Comparison of ENCODE assay signal across 8 cellular contexts in genomic region chr10:30639946-30640786, GRCh38. TPM values are rescaled to one million over a fixed set of nuclear protein-coding genes. Genes with fewer than 3 reads are reported as not detected.
DNase-seq lines count a peak whose midpoint lies in the region; ATAC-seq, FAIRE-seq and TF ChIP-seq lines count a peak whose summit lies in the region.

No MANE protein-coding gene starts in this region.

- peaks cover 22 to 32% of the 10 kb centered on the region in 2 donors for H3K27me3 Mint-ChIP-seq in stimulated activated naive B cell treated with anti-CD40 and anti-IgM and Interleukin-4, amounts not matched to agents 10 μg/mL and 1 μg/mL and 100 μg/mL, for 72 hours

- H3K27ac Mint-ChIP-seq in stimulated activated naive B cell treated with anti-CD40 and anti-IgM and Interleukin-4, amounts not matched to agents 10 μg/mL and 1 μg/mL and 100 μg/mL, for 72 hours, result no peak overlapping the region

- intact Hi-C loops in kidney (cut with DNase I), result no loop called here

- H3K4me3 Mint-ChIP-seq in stimulated activated naive B cell treated with anti-CD40 and anti-IgM and Interleukin-4, amounts not matched to agents 10 μg/mL and 1 μg/mL and 100 μg/mL, for 72 hours, result no peak overlapping the region

- TF ChIP-seq CTCF in AG09319 (IDR thresholded peaks at IDR 0.05; ENCODE audit: low read depth, low read length) (peak; percentile 82), GM06990 (IDR thresholded peaks at IDR 0.05; ENCODE audit: insufficient read depth, low read length, poor library complexity, severe bottlenecking) (peak; percentile 86), kidney (IDR thresholded peaks at IDR 0.05; ENCODE audit: borderline replicate concordance, extremely low read depth, insufficient read depth) (peak; percentile 88), upper lobe of left lung (IDR thresholded peaks at IDR 0.05) (peak; percentile 69 to 89 (median 74))

- no peak for TF ChIP-seq POLR2A in upper lobe of left lung (IDR thresholded peaks at IDR 0.05)

- 38 to 44% methylated on average over 6 of the region's 6 CpGs for WGBS in upper lobe of left lung, 2 donors

- peak; percentile 36 for DNase-seq in AG09319 (ENCODE audit: extremely low read depth, low read depth)
- DNase-seq in GM06990 (ENCODE audit: extremely low read depth, insufficient read length), result peak; percentile 21
- peak; percentile 24 for DNase-seq in NCI-H446 treated with DMSO at 0.1 percent for 48 hours (lab: John Stamatoyannopoulos, UW)
- peak; percentile 7 to 64 for DNase-seq in T47D (ENCODE audit: low read depth in 1 of 2, low spot score in 1 of 2)
- no peak for DNase-seq in kidney
- DNase-seq in upper lobe of left lung, result no peak
- no peak for DNase-seq in stimulated activated naive B cell treated with anti-CD40 and anti-IgM and Interleukin-4, amounts not matched to agents 10 μg/mL and 1 μg/mL and 100 μg/mL, for 72 hours

- ATAC-seq in upper lobe of left lung (ENCODE audit: low FRiP score in 2 of 2) (peak in 1 of 2 donors; percentile 55), GM18498 (IDR thresholded peaks at IDR 0.05; ENCODE audit: unreplicated experiment) (no peak)
- no peak for ATAC-seq in stimulated activated naive B cell treated with anti-CD40 and anti-IgM and Interleukin-4, amounts not matched to agents 10 μg/mL and 1 μg/mL and 100 μg/mL, for 72 hours (replicated peaks)

- H3K36me3 ChIP-seq in GM06990 (ENCODE audit: control insufficient read depth, insufficient read depth, low read length) (no peaks in the 10 kb centered on the region), kidney (ENCODE audit: control insufficient read depth in 1 of 2, insufficient read depth in 2 of 2, low read length in 2 of 2) (no peaks in the 10 kb centered on the region), upper lobe of left lung (no peaks in the 10 kb centered on the region)

- H3K9me3 ChIP-seq in kidney (ENCODE audit: control insufficient read depth in 1 of 2, low read length in 2 of 2), result no peaks in the 10 kb centered on the region
- no peaks in the 10 kb centered on the region for H3K9me3 ChIP-seq in upper lobe of left lung

- H3K4me1 Mint-ChIP-seq in stimulated activated naive B cell treated with anti-CD40 and anti-IgM and Interleukin-4, amounts not matched to agents 10 μg/mL and 1 μg/mL and 100 μg/mL, for 72 hours, result no peaks in the 10 kb centered on the region

- FAIRE-seq in kidney (lab: Jason Lieb, UNC), result peak; percentile 11

- H3K27ac ChIP-seq in kidney (ENCODE audit: low read depth in 2 of 2, low read length in 2 of 2) (no peak overlapping the region), upper lobe of left lung (peak overlapping the region in 2 of 4 donors; percentile 80 to 88)

- H3K36me3 Mint-ChIP-seq in stimulated activated naive B cell treated with anti-CD40 and anti-IgM and Interleukin-4, amounts not matched to agents 10 μg/mL and 1 μg/mL and 100 μg/mL, for 72 hours, result no peaks in the 10 kb centered on the region

- H3K4me3 ChIP-seq in GM06990 (replicated peaks; ENCODE audit: low read depth, low read length) (no peak overlapping the region), kidney (ENCODE audit: low read length in 2 of 2) (no peak overlapping the region), upper lobe of left lung (no peak overlapping the region)

- H3K27me3 ChIP-seq in GM06990 (replicated peaks; ENCODE audit: control insufficient read depth, insufficient read depth, low read length), result no peaks in the 10 kb centered on the region; the same call in 1 of the 2 replicates
- no peaks in the 10 kb centered on the region for H3K27me3 ChIP-seq in upper lobe of left lung

- H3K9ac ChIP-seq in kidney (ENCODE audit: low read length in 2 of 2), result no peak overlapping the region

- in situ Hi-C loops in T47D (cut with HindIII; ENCODE audit: low pct_unique_long_range_greater_than_20kb, low sequenced_read_pairs), result no loop called here

- TF ChIP-seq EP300 in upper lobe of left lung (IDR thresholded peaks at IDR 0.05), result no peak

- no peaks in the 10 kb centered on the region for H3K4me1 ChIP-seq in kidney (ENCODE audit: control insufficient read depth in 1 of 2, insufficient read depth in 1 of 2, low read depth in 1 of 2, low read length in 2 of 2)
- H3K4me1 ChIP-seq in upper lobe of left lung, result peaks cover 5 to 25% (median 11%) of the 10 kb centered on the region in 4 donors

- no peaks in the 10 kb centered on the region for H3K9me3 Mint-ChIP-seq in stimulated activated naive B cell treated with anti-CD40 and anti-IgM and Interleukin-4, amounts not matched to agents 10 μg/mL and 1 μg/mL and 100 μg/mL, for 72 hours

RNA-seq across cellular contexts. Expression of gene LYZL2, which starts 10.6 kb away (rescaled TPM):
- total RNA-seq in kidney, result not detected
- polyA plus RNA-seq in kidney (ENCODE audit: insufficient read depth, low read depth, low replicate concordance), result not detected
- total RNA-seq in upper lobe of left lung, result not detected

Comparison
In these comparisons a context has a peak if more than half of its experiments do, and no peak if none do; other contexts are left out.
1. DNase-seq: peak in AG09319 (single experiment), GM06990 (single experiment), NCI-H446 treated with DMSO at 0.1 percent for 48 hours (single experiment) and T47D (2 of 2); none in kidney (single experiment), upper lobe of left lung (0 of 2) and stimulated activated naive B cell treated with anti-CD40 and anti-IgM and Interleukin-4, amounts not matched to agents 10 μg/mL and 1 μg/mL and 100 μg/mL, for 72 hours (single experiment).
2. Peak in every context shown above with its lines, with median percentiles within 50 percentile points of each other: CTCF ChIP-seq.